Comparison of ENCODE assay signal across 8 cellular contexts in the genomic region with DNA sequence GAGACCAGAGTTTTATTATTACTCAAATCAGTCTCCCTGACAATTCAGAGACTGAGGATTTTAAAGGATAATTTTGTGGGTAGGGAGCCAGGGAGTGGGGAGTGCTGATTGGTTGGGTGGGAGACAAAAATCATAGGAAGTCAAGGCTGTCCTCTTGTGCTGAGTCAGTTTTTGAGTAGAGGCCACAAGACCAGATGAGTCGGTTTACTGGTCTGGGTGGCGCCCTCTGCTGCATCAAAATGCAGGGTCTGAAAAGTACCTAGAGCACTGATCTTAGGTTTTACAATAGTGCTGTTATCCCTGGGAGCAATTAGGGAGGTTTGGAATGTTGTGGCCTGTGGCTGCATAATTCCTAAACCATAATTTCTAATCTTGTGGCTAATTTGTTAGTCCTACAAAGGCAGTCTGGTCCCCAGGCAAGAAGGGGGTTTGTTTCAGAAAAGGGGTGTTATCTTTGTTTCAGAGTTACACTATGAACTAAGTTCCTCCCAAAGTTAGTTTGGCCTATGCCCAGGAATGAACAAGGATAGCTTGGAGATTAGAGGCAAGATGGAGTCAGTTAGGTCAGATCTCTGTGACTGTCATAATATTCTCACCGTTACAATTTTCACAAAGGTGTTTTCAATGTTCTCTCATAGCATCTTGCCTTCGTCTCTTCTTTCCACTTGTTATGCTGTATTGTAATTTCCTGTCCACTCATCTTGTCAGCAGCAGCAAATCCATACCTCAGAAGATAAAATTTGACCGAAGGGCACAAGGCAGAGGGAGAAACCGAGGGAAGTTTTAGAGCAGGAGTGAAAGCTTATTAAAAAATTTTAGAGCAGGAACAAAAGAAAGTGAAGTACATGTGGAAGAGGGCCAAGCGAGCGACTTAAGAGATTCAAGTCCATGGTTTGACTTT. TPM values are rescaled to one million over a fixed set of nuclear protein-coding genes. Genes with fewer than 3 reads are reported as not detected.
DNase-seq lines count a peak whose midpoint lies in the region; ATAC-seq and TF ChIP-seq lines count a peak whose summit lies in the region.

No MANE protein-coding gene starts in this region.

- H3K27ac ChIP-seq in heart left ventricle = peak overlapping the region in 1 of 12 donors; percentile 24

- H3K9me3 ChIP-seq in heart left ventricle = no peaks in the 10 kb centered on the region

- in situ Hi-C loops in ACHN (cut with HindIII; ENCODE audit: low pct_ligation_motif_present, low pct_unique_long_range_greater_than_20kb, low sequenced_read_pairs) (no loop called here), GM13977 (cut with MboI; ENCODE audit: low pct_unique_long_range_greater_than_20kb, low sequenced_read_pairs, unreplicated experiment) (no loop called here)

- no peak overlapping the region for H3K4me3 ChIP-seq in heart left ventricle
- H3K4me3 ChIP-seq in skeletal muscle cell (ENCODE audit: low read depth, low read length) = no peak overlapping the region

- 78 to 81% (median 80%) methylated on average over 8 of the region's 8 CpGs for WGBS in heart left ventricle, 4 donors

- ATAC-seq in heart left ventricle = peak in 2 of 4 donors; percentile 36 to 55

- peaks cover 0 to 47% (median 29%) of the 10 kb centered on the region in 12 donors for H3K4me1 ChIP-seq in heart left ventricle

- DNase-seq in ACHN (peak; percentile 71), GM13977 (ENCODE audit: low spot score) (peak; percentile 40), HK-2 (ENCODE audit: unreplicated experiment) (peak; percentile 39), SHP77 treated with DMSO at 0.1 percent for 48 hours (lab: John Stamatoyannopoulos, UW) (peak; percentile 37), heart left ventricle (peak; percentile 51 to 73 (median 58)), skeletal muscle cell (ENCODE audit: low read depth) (peak; percentile 40), NCI-H187 (lab: John Stamatoyannopoulos, UW) (no peak)
- peak; percentile 6 to 20 (median 10) for DNase-seq in activated naive CD4-positive, alpha-beta T cell (lab: John Stamatoyannopoulos, UW)

- intact Hi-C loops in heart left ventricle (cut with DNase I) = loop anchor here in 9 of 10 donors (2.0 to 10.0 kb wide), 7 partner anchors 59 to 101 kb away; a partner anchor contains a TSS

- H3K27me3 ChIP-seq in heart left ventricle = no peaks in the 10 kb centered on the region

- no peaks in the 10 kb centered on the region for H3K36me3 ChIP-seq in heart left ventricle

- TF ChIP-seq CTCF in GM13977 (IDR thresholded peaks at IDR 0.05; ENCODE audit: extremely low read depth, insufficient read depth, missing control alignments) (peak; percentile 66), heart left ventricle (IDR thresholded peaks at IDR 0.05) (peak; percentile 9 to 61 (median 44))

- TF ChIP-seq POLR2A in heart left ventricle (IDR thresholded peaks at IDR 0.05) = no peak

RNA-seq across cellular contexts. Expression of a gene that starts 59.2 kb away (rescaled TPM):
- 10 to 100 TPM; 40.1 to 84.8 (median 51.2) TPM for total RNA-seq in heart left ventricle
- 10 to 100 TPM; 13.0 to 41.9 TPM for polyA plus RNA-seq in heart left ventricle

Comparison
In these comparisons a context has a peak if more than half of its experiments do, and no peak if none do; other contexts are left out.
1. DNase-seq: peak in ACHN (single experiment), GM13977 (single experiment), HK-2 (single experiment), SHP77 treated with DMSO at 0.1 percent for 48 hours (single experiment), activated naive CD4-positive, alpha-beta T cell (4 of 4), heart left ventricle (5 of 5) and skeletal muscle cell (single experiment); none in NCI-H187 (0 of 2).